In genomic region chr11:75371930-75372876, GRCh38 we compare ENCODE assay signal across 1 cellular context.
TF ChIP-seq lines count a peak whose summit lies in the region.

No MANE protein-coding gene starts in this region.

TF ChIP-seq in HepG2, 621 proteins besides CTCF, POLR2A, EP300 and RAD21 (continued from another document and continues in another):
- TF ChIP-seq ZNF276 (CRISPR knock-in tag; IDR thresholded peaks at IDR 0.05; ENCODE audit: low read depth) (no peak), MEIS2 (CRISPR knock-in tag; IDR thresholded peaks at IDR 0.05) (no peak), STAT5B (CRISPR knock-in tag; IDR thresholded peaks at IDR 0.05) (no peak), HMG20A (CRISPR knock-in tag; IDR thresholded peaks at IDR 0.05; ENCODE audit: borderline replicate concordance) (peak; percentile 92; the same call in 1 of the 2 replicates), CC2D1A (CRISPR knock-in tag; IDR thresholded peaks at IDR 0.05) (no peak), ZBTB42 (CRISPR knock-in tag; IDR thresholded peaks at IDR 0.05) (no peak), ZNF530 (CRISPR knock-in tag; IDR thresholded peaks at IDR 0.05; ENCODE audit: low read depth) (no peak), SIX1 (CRISPR knock-in tag; IDR thresholded peaks at IDR 0.05; ENCODE audit: borderline replicate concordance) (peak; percentile 62), ZNF101 (CRISPR knock-in tag; IDR thresholded peaks at IDR 0.05; ENCODE audit: borderline replicate concordance, low read depth) (no peak), ATF2 (CRISPR knock-in tag; IDR thresholded peaks at IDR 0.05) (no peak), ZNF562 (CRISPR knock-in tag; IDR thresholded peaks at IDR 0.05; ENCODE audit: borderline replicate concordance) (no peak), MAFF (IDR thresholded peaks at IDR 0.05; ENCODE audit: low read depth, low read length) (0 out of 2 replicates have a peak, but pooled peaks have one; percentile 42), KDM5B (CRISPR knock-in tag; IDR thresholded peaks at IDR 0.05; ENCODE audit: borderline replicate concordance) (no peak), ZNF468 (CRISPR knock-in tag; IDR thresholded peaks at IDR 0.05) (no peak), FOSL2 (CRISPR knock-in tag; IDR thresholded peaks at IDR 0.05) (peak; percentile 92), ZBTB8A (CRISPR knock-in tag; IDR thresholded peaks at IDR 0.05; ENCODE audit: borderline replicate concordance, low read depth) (no peak), ZBED4 (CRISPR knock-in tag; IDR thresholded peaks at IDR 0.05; ENCODE audit: borderline replicate concordance) (no peak), ZNF547 (CRISPR knock-in tag; IDR thresholded peaks at IDR 0.05) (no peak), RXRA (CRISPR knock-in tag; IDR thresholded peaks at IDR 0.05) (no peak), TEAD3 (CRISPR knock-in tag; optimal IDR thresholded peaks at IDR 0.05; ENCODE audit: borderline replicate concordance) (peak; percentile 53), KDM5A (IDR thresholded peaks at IDR 0.05; ENCODE audit: borderline replicate concordance, low read length) (no peak), SPEN (CRISPR knock-in tag; IDR thresholded peaks at IDR 0.05; ENCODE audit: low read depth) (no peak), SSRP1 (CRISPR knock-in tag; IDR thresholded peaks at IDR 0.05) (no peak), ARNT (IDR thresholded peaks at IDR 0.05) (no peak), ZFP36 (IDR thresholded peaks at IDR 0.05; ENCODE audit: borderline replicate concordance, low read depth, low read length, partially characterized antibody) (no peak), FOXA1 (IDR thresholded peaks at IDR 0.05) (peak; percentile 37; the same call in 1 of the 2 replicates), FOXA1 (CRISPR knock-in tag; IDR thresholded peaks at IDR 0.05) (peak; percentile 83), HNF4A (CRISPR knock-in tag; IDR thresholded peaks at IDR 0.05) (no peak), NFE2L1 (CRISPR knock-in tag; IDR thresholded peaks at IDR 0.05; ENCODE audit: borderline replicate concordance) (no peak), REST (IDR thresholded peaks at IDR 0.05; ENCODE audit: borderline replicate concordance in 1 of 2, low read depth in 1 of 2, low read length in 2 of 2) (no peak), ZNF329 (CRISPR knock-in tag; IDR thresholded peaks at IDR 0.05; ENCODE audit: low read depth) (no peak), ELK4 (CRISPR knock-in tag; IDR thresholded peaks at IDR 0.05; ENCODE audit: borderline replicate concordance) (no peak), ATF7 (IDR thresholded peaks at IDR 0.05) (no peak), ATF7 (CRISPR knock-in tag; IDR thresholded peaks at IDR 0.05) (no peak), TARDBP (CRISPR knock-in tag; IDR thresholded peaks at IDR 0.05) (peak; percentile 41; the same call in 1 of the 2 replicates), PBX3 (CRISPR knock-in tag; IDR thresholded peaks at IDR 0.05; ENCODE audit: borderline replicate concordance) (no peak), ZNF691 (CRISPR knock-in tag; IDR thresholded peaks at IDR 0.05; ENCODE audit: borderline replicate concordance, low read depth) (no peak), THAP7 (CRISPR knock-in tag; IDR thresholded peaks at IDR 0.05) (no peak), NFIC (IDR thresholded peaks at IDR 0.05; ENCODE audit: low read length) (peak; percentile 79; the same call in 1 of the 2 replicates), THAP8 (CRISPR knock-in tag; IDR thresholded peaks at IDR 0.05; ENCODE audit: borderline replicate concordance) (no peak), ZNF224 (CRISPR knock-in tag; IDR thresholded peaks at IDR 0.05) (no peak), NR2F6 (IDR thresholded peaks at IDR 0.05) (peak; percentile 78), NR2F6 (CRISPR knock-in tag; IDR thresholded peaks at IDR 0.05) (peak; percentile 80), FIP1L1 (IDR thresholded peaks at IDR 0.05; ENCODE audit: borderline replicate concordance, insufficient read depth, low read depth, low read length) (no peak), NCOA2 (CRISPR knock-in tag; IDR thresholded peaks at IDR 0.05) (0 out of 2 replicates have a peak, but pooled peaks have one; percentile 50), LCORL (IDR thresholded peaks at IDR 0.05) (no peak), LCORL (CRISPR knock-in tag; IDR thresholded peaks at IDR 0.05) (peak; percentile 47; the same call in 1 of the 2 replicates), ZNF749 (CRISPR knock-in tag; IDR thresholded peaks at IDR 0.05; ENCODE audit: borderline replicate concordance) (no peak), GATAD2A (CRISPR knock-in tag; IDR thresholded peaks at IDR 0.05) (peak; percentile 65), GMEB2 (CRISPR knock-in tag; IDR thresholded peaks at IDR 0.05; ENCODE audit: low read depth) (no peak), ZNF652 (CRISPR knock-in tag; IDR thresholded peaks at IDR 0.05; ENCODE audit: borderline replicate concordance, low read depth) (peak; percentile 64)
